In the genomic region with DNA sequence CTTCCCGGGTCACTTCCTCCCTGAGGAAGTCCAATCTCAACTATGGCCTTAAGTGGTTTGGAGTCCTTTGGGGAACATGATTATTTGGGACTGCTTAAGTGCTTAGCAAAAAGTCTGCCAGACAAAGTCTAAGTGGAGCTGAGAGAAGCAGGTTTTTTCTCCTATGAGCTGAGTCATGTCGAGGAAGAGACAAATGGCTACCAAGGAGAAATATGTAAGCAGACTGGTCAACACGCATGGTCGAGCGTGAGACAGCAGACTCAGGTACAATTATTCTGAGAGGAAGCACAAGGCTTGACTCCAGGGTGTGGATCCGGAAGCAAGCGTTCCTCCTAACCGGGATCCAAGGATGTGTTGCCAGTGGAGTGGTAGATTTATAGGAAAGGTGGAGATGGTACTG, we compare ENCODE assay signal across 1 cellular context.
TF ChIP-seq lines count a peak whose summit lies in the region.

No MANE protein-coding gene starts in this region.

TF ChIP-seq in A549, 52 proteins besides CTCF, POLR2A, EP300 and RAD21 (continued from another document):
- TF ChIP-seq, protein P1, sequence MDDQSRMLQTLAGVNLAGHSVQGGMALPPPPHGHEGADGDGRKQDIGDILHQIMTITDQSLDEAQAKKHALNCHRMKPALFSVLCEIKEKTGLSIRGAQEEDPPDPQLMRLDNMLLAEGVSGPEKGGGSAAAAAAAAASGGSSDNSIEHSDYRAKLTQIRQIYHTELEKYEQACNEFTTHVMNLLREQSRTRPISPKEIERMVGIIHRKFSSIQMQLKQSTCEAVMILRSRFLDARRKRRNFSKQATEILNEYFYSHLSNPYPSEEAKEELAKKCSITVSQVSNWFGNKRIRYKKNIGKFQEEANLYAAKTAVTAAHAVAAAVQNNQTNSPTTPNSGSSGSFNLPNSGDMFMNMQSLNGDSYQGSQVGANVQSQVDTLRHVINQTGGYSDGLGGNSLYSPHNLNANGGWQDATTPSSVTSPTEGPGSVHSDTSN (IDR thresholded peaks at IDR 0.05): no peak
- TF ChIP-seq, protein P2, sequence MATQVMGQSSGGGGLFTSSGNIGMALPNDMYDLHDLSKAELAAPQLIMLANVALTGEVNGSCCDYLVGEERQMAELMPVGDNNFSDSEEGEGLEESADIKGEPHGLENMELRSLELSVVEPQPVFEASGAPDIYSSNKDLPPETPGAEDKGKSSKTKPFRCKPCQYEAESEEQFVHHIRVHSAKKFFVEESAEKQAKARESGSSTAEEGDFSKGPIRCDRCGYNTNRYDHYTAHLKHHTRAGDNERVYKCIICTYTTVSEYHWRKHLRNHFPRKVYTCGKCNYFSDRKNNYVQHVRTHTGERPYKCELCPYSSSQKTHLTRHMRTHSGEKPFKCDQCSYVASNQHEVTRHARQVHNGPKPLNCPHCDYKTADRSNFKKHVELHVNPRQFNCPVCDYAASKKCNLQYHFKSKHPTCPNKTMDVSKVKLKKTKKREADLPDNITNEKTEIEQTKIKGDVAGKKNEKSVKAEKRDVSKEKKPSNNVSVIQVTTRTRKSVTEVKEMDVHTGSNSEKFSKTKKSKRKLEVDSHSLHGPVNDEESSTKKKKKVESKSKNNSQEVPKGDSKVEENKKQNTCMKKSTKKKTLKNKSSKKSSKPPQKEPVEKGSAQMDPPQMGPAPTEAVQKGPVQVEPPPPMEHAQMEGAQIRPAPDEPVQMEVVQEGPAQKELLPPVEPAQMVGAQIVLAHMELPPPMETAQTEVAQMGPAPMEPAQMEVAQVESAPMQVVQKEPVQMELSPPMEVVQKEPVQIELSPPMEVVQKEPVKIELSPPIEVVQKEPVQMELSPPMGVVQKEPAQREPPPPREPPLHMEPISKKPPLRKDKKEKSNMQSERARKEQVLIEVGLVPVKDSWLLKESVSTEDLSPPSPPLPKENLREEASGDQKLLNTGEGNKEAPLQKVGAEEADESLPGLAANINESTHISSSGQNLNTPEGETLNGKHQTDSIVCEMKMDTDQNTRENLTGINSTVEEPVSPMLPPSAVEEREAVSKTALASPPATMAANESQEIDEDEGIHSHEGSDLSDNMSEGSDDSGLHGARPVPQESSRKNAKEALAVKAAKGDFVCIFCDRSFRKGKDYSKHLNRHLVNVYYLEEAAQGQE (IDR thresholded peaks at IDR 0.05): no peak
- TF ChIP-seq, protein P3, sequence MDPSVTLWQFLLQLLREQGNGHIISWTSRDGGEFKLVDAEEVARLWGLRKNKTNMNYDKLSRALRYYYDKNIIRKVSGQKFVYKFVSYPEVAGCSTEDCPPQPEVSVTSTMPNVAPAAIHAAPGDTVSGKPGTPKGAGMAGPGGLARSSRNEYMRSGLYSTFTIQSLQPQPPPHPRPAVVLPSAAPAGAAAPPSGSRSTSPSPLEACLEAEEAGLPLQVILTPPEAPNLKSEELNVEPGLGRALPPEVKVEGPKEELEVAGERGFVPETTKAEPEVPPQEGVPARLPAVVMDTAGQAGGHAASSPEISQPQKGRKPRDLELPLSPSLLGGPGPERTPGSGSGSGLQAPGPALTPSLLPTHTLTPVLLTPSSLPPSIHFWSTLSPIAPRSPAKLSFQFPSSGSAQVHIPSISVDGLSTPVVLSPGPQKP (IDR thresholded peaks at IDR 0.05; ENCODE audit: low read depth, low read length): no peak
- TF ChIP-seq, protein P4, sequence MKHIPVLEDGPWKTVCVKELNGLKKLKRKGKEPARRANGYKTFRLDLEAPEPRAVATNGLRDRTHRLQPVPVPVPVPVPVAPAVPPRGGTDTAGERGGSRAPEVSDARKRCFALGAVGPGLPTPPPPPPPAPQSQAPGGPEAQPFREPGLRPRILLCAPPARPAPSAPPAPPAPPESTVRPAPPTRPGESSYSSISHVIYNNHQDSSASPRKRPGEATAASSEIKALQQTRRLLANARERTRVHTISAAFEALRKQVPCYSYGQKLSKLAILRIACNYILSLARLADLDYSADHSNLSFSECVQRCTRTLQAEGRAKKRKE (CRISPR knock-in tag; IDR thresholded peaks at IDR 0.05; ENCODE audit: low read depth): no peak
- TF ChIP-seq HOXA7 (CRISPR knock-in tag; IDR thresholded peaks at IDR 0.05) (no peak), ZFP36 (IDR thresholded peaks at IDR 0.05; ENCODE audit: borderline replicate concordance, partially characterized antibody) (no peak), NPAS2 (CRISPR knock-in tag; IDR thresholded peaks at IDR 0.05; ENCODE audit: borderline replicate concordance) (no peak), NR3C1 (IDR thresholded peaks at IDR 0.05) (no peak), HOXB5 (CRISPR knock-in tag; IDR thresholded peaks at IDR 0.05) (no peak)
